In genomic region chr3:138724433-138724832, GRCh38 we compare ENCODE assay signal across 18 cellular contexts.
"Had no signal": no experiment of that assay in that cellular context is flagged by ENCODE, and none has a peak within 500 bp of the region (broad histone marks: within the 10 kb centered on the region; RNA-seq: fewer than 3 reads in every experiment).

No MANE protein-coding gene starts in this region.

- H3K27me3 Mint-ChIP-seq: activated CD8-positive, alpha-beta T cell treated with anti-CD3 and anti-CD28 coated beads for 36 hours; activated naive CD4-positive, alpha-beta T cell treated with anti-CD3 and anti-CD28 coated beads, Interleukin-2, amount 10 ng/mL, durations not matched to agents 7 days and 5 days; activated naive CD8-positive, alpha-beta T cell treated with anti-CD3 and anti-CD28 coated beads, Interleukin-2, amount 50 U/mL, for 24 hours; activated T-cell treated with anti-CD3 and anti-CD28 coated beads, Interleukin-2, amount 50 U/mL, for 24 hours; central memory CD8-positive, alpha-beta T cell; natural killer cell treated with Interleukin-12 subunit alpha and Interleukin-12 subunit beta and Interleukin-15 and Interleukin-18, amount 100 ng/mL, for 72 hours; stimulated activated naive CD8-positive, alpha-beta T cell treated with anti-CD3 and anti-CD28 coated beads, Interleukin-15, amount 100 ng/mL, for 72 hours; T-cell had no signal

- H3K4me1 Mint-ChIP-seq: central memory CD8-positive, alpha-beta T cell had no signal

- DNase-seq: activated CD4-positive, alpha-beta T cell treated with anti-CD3 and anti-CD28 coated beads for 48 hours; activated CD4-positive, CD25-positive, alpha-beta regulatory T cell; activated CD8-positive, alpha-beta T cell treated with anti-CD3 and anti-CD28 coated beads for 36 hours; activated effector memory CD4-positive, alpha-beta T cell treated with Interleukin-2 at 50 U/mL for 16 hours; activated naive CD4-positive, alpha-beta T cell treated with anti-CD3 and anti-CD28 coated beads, Interleukin-2, amount 10 ng/mL, durations not matched to agents 7 days and 5 days; activated naive CD8-positive, alpha-beta T cell treated with anti-CD3 and anti-CD28 coated beads, Interleukin-2, amount 50 U/mL, for 24 hours; activated T-cell treated with anti-CD3 and anti-CD28 coated beads, Interleukin-2, amount 50 U/mL, for 24 hours; colonic mucosa; left cardiac atrium; right cardiac atrium; stimulated activated CD4-positive, alpha-beta T cell treated with anti-CD3 and anti-CD28 coated beads, Interleukin-2, amount 100 ng/mL, for 24 hours; stimulated activated naive CD8-positive, alpha-beta T cell treated with anti-CD3 and anti-CD28 coated beads, Interleukin-15, amount 100 ng/mL, for 72 hours; T-cell; T-helper 9 cell had no signal

- H3K4me3 Mint-ChIP-seq: activated CD8-positive, alpha-beta T cell treated with anti-CD3 and anti-CD28 coated beads for 36 hours; activated naive CD4-positive, alpha-beta T cell treated with anti-CD3 and anti-CD28 coated beads, Interleukin-2, amount 10 ng/mL, durations not matched to agents 7 days and 5 days; activated naive CD8-positive, alpha-beta T cell treated with anti-CD3 and anti-CD28 coated beads, Interleukin-2, amount 50 U/mL, for 24 hours; activated T-cell treated with anti-CD3 and anti-CD28 coated beads, Interleukin-2, amount 50 U/mL, for 24 hours; central memory CD8-positive, alpha-beta T cell; natural killer cell treated with Interleukin-12 subunit alpha and Interleukin-12 subunit beta and Interleukin-15 and Interleukin-18, amount 100 ng/mL, for 72 hours; T-cell had no signal

- ATAC-seq: activated CD8-positive, alpha-beta T cell treated with anti-CD3 and anti-CD28 coated beads for 36 hours; activated naive CD8-positive, alpha-beta T cell treated with anti-CD3 and anti-CD28 coated beads, Interleukin-2, amount 50 U/mL, for 24 hours; left cardiac atrium; natural killer cell treated with Interleukin-12 subunit alpha and Interleukin-12 subunit beta and Interleukin-15 and Interleukin-18, amount 100 ng/mL, for 72 hours; right cardiac atrium; stimulated activated naive CD8-positive, alpha-beta T cell treated with anti-CD3 and anti-CD28 coated beads, Interleukin-15, amount 100 ng/mL, for 72 hours; T-cell had no signal

- H3K9me3 ChIP-seq: colonic mucosa, prostate gland, vagina had no signal

- H3K27ac Mint-ChIP-seq: activated CD8-positive, alpha-beta T cell treated with anti-CD3 and anti-CD28 coated beads for 36 hours; activated naive CD4-positive, alpha-beta T cell treated with anti-CD3 and anti-CD28 coated beads, Interleukin-2, amount 10 ng/mL, durations not matched to agents 7 days and 5 days; activated naive CD8-positive, alpha-beta T cell treated with anti-CD3 and anti-CD28 coated beads, Interleukin-2, amount 50 U/mL, for 24 hours; T-cell had no signal

- H3K36me3 ChIP-seq: colonic mucosa, prostate gland, vagina had no signal

- H3K27ac ChIP-seq: colonic mucosa, prostate gland, vagina had no signal

- H3K27me3 ChIP-seq: colonic mucosa, vagina had no signal

- H3K4me3 ChIP-seq: colonic mucosa, prostate gland, vagina had no signal

- H3K9me3 Mint-ChIP-seq: activated CD8-positive, alpha-beta T cell treated with anti-CD3 and anti-CD28 coated beads for 36 hours; activated naive CD4-positive, alpha-beta T cell treated with anti-CD3 and anti-CD28 coated beads, Interleukin-2, amount 10 ng/mL, durations not matched to agents 7 days and 5 days; activated naive CD8-positive, alpha-beta T cell treated with anti-CD3 and anti-CD28 coated beads, Interleukin-2, amount 50 U/mL, for 24 hours; activated T-cell treated with anti-CD3 and anti-CD28 coated beads, Interleukin-2, amount 50 U/mL, for 24 hours; central memory CD8-positive, alpha-beta T cell; natural killer cell treated with Interleukin-12 subunit alpha and Interleukin-12 subunit beta and Interleukin-15 and Interleukin-18, amount 100 ng/mL, for 72 hours; stimulated activated naive CD8-positive, alpha-beta T cell treated with anti-CD3 and anti-CD28 coated beads, Interleukin-15, amount 100 ng/mL, for 72 hours; T-cell had no signal
